In genomic region chr13:32315255-32316029, GRCh38 we compare ENCODE assay signal across 8 cellular contexts. TPM values are rescaled to one million over a fixed set of nuclear protein-coding genes. Genes with fewer than 3 reads are reported as not detected.
DNase-seq lines count a peak whose midpoint lies in the region; ATAC-seq and TF ChIP-seq lines count a peak whose summit lies in the region.

BRCA2 (plus strand) TSS chr13:32315508; CDS start chr13:32316461, 953 bp downstream.
ZAR1L (minus strand) TSS chr13:32315363; CDS start chr13:32311925, 3,438 bp downstream.

- intact Hi-C loops in heart right ventricle (cut with DNase I), result loop anchor here in 6 of 10 donors (2.0 to 10.0 kb wide), 2 partner anchors 407 to 491 kb away; no protein-coding TSS in a partner anchor
- intact Hi-C loops in posterior cingulate gyrus (cut with DNase I), result loop anchor here (10.0 kb wide), 2 partner anchors 109 to 219 kb away; partner anchors contain the start of genes N4BP2L1 and N4BP2L2

- no peaks in the 10 kb centered on the region for H3K27me3 ChIP-seq in heart right ventricle

- peaks cover 13% of the 10 kb centered on the region for H3K4me1 Mint-ChIP-seq in type B pancreatic cell (ENCODE audit: unreplicated experiment)

- H3K36me3 Mint-ChIP-seq in type B pancreatic cell, result peaks cover 2% of the 10 kb centered on the region

- no peaks in the 10 kb centered on the region for H3K36me3 ChIP-seq in heart right ventricle

- 1% methylated on average over 60 of the region's 60 CpGs for WGBS in adipose tissue, 3 donors
- 0 to 1% methylated on average over 60 of the region's 60 CpGs for whole genome bisulfite sequencing in heart right ventricle, 2 donors

- ATAC-seq in HG02610 (IDR thresholded peaks at IDR 0.05; ENCODE audit: unreplicated experiment) (peak; percentile 95), heart right ventricle (peak; percentile 96 to 99 (median 98))

- H3K27ac Mint-ChIP-seq in type B pancreatic cell, result peak within 1 kb of the TSS; percentile 100

- H3K27me3 Mint-ChIP-seq in type B pancreatic cell, result no peaks in the 10 kb centered on the region

- DNase-seq in NCI-H1092 (lab: John Stamatoyannopoulos, UW), result peak; percentile 68
- DNase-seq in SW480 (ENCODE audit: low spot score), result peak; percentile 89
- DNase-seq in heart right ventricle, result peak; percentile 89
- DNase-seq in posterior cingulate gyrus, result peak; percentile 81 to 98 (median 90)
- DNase-seq in type B pancreatic cell (ENCODE audit: extremely low spot score, unreplicated experiment), result peak; percentile 88

- no peaks in the 10 kb centered on the region for H3K9me3 ChIP-seq in heart right ventricle

- TF ChIP-seq CTCF in GM12875 (IDR thresholded peaks at IDR 0.05; ENCODE audit: borderline replicate concordance, insufficient read depth, low read depth, low read length) (no peak), heart right ventricle (IDR thresholded peaks at IDR 0.05) (peak in 2 of 9 donors; percentile 3 to 10), type B pancreatic cell (conservative IDR thresholded peaks at IDR 0.05) (no peak)

- H3K4me1 ChIP-seq in heart right ventricle, result peaks cover 0 to 37% (median 5%) of the 10 kb centered on the region in 9 donors

- H3K27ac ChIP-seq in adipose tissue (ENCODE audit: low read depth, low read length) (peak within 1 kb of the TSS; percentile 92), heart right ventricle (peak within 1 kb of the TSS; percentile 79 to 100 (median 94))

- H3K4me3 Mint-ChIP-seq in type B pancreatic cell, result peak within 1 kb of the TSS; percentile 97

- H3K9me3 Mint-ChIP-seq in type B pancreatic cell, result no peaks in the 10 kb centered on the region

- H3K4me3 ChIP-seq in GM12875 (ENCODE audit: low read depth, low read length) (peak within 1 kb of the TSS; percentile 99), heart right ventricle (peak within 1 kb of the TSS; percentile 68 to 97 (median 80))

RNA-seq across cellular contexts. Expression of gene BRCA2, which starts in this region (rescaled TPM):
- polyA plus RNA-seq in adipose tissue (under 1 TPM; 0.10 to 0.25 (median 0.22) TPM), heart right ventricle (under 1 TPM; 0.04 to 0.07 TPM)
- total RNA-seq in heart right ventricle (1 to 10 TPM in 2 of 10 donors, under 1 TPM in 8; 0.12 to 2.3 (median 0.47) TPM), type B pancreatic cell (ENCODE audit: low replicate concordance) (4.3 and 10.6 TPM in 2 replicates)

RNA-seq across cellular contexts. Expression of gene ZAR1L, which starts in this region (rescaled TPM):
- not detected for polyA plus RNA-seq in adipose tissue
- total RNA-seq in heart right ventricle, result not detected
- polyA plus RNA-seq in heart right ventricle, result not detected
- total RNA-seq in type B pancreatic cell (ENCODE audit: low replicate concordance), result not detected in 2 replicates

Comparison
In these comparisons a context has a peak if more than half of its experiments do, and no peak if none do; other contexts are left out.
1. Peak in every context shown above with its lines: DNase-seq, ATAC-seq, H3K4me3 ChIP-seq and H3K27ac ChIP-seq.